30 cellular contexts compared by ENCODE assay signal in the genomic region with DNA sequence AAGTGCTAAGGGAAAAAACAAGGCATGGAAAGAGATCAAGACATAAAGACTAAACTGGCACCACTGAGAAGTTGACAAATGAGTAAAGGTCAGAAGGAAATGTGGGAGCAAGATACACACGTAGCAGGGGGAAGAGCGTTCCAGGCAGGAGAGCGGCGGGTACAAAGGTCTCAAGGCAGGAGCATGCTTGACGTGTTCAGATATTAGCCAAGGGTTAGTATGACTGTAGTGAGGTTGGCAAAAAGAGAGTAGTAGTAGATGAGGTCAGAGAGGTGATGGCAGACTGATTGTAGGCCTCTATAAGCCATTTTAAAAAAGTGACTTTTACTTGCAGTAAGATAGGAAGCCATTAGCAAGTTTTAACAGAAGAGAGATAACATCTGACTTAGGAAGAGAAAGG. TPM values are rescaled to one million over a fixed set of nuclear protein-coding genes. Genes with fewer than 3 reads are reported as not detected.
"Had no signal": no experiment of that assay in that cellular context is flagged by ENCODE, and none has a peak within 500 bp of the region (broad histone marks: within the 10 kb centered on the region; RNA-seq: fewer than 3 reads in every experiment).

No MANE protein-coding gene starts in this region.

- H3K36me3 ChIP-seq: brain microvascular endothelial cell, esophagus squamous epithelium, gastroesophageal sphincter had no signal

- H3K4me1 ChIP-seq: esophagus squamous epithelium, gastroesophageal sphincter had no signal

- ATAC-seq: activated T-cell treated with anti-CD3 and anti-CD28 coated beads, Interleukin-2, amount 50 U/mL, for 72 hours; effector memory CD8-positive, alpha-beta T cell; gastroesophageal sphincter; WTC11 had no signal

- H3K27ac ChIP-seq: brain microvascular endothelial cell, coronary artery, esophagus squamous epithelium, gastroesophageal sphincter, VCaP had no signal

- H3K27me3 ChIP-seq: brain microvascular endothelial cell had no signal

- H3K9me3 ChIP-seq: esophagus squamous epithelium, gastroesophageal sphincter had no signal

- H3K4me3 ChIP-seq: coronary artery, esophagus squamous epithelium, gastroesophageal sphincter had no signal

- DNase-seq: activated CD4-positive, alpha-beta memory T cell treated with anti-CD3 and anti-CD28 coated beads, Interleukin-2, amount 10 ng/mL, durations not matched to agents 7 days and 5 days; activated CD4-positive, alpha-beta T cell treated with anti-CD3 and anti-CD28 coated beads for 1 hour; activated CD4-positive, alpha-beta T cell treated with anti-CD3 and anti-CD28 coated beads for 4 hours; activated CD4-positive, alpha-beta T cell treated with anti-CD3 and anti-CD28 coated beads, Interleukin-2, amount 10 ng/mL, durations not matched to agents 7 days and 5 days; activated CD4-positive, alpha-beta T cell treated with anti-CD3 and anti-CD28 coated beads, Interleukin-2, amount 50 U/mL, for 4 hours; activated CD8-positive, alpha-beta memory T cell treated with anti-CD3 and anti-CD28 coated beads, Interleukin-2, amount 50 U/mL, for 48 hours; activated gamma-delta T cell treated with Interleukin-2 at 50 U/mL for 16 hours; activated naive CD4-positive, alpha-beta T cell treated with anti-CD3 and anti-CD28 coated beads, Interleukin-2, amount 50 U/mL, for 16 hours; activated naive CD4-positive, alpha-beta T cell treated with Interleukin-2 at 50 U/mL for 16 hours; activated T-cell treated with anti-CD3 and anti-CD28 coated beads for 4 hours; activated T-cell treated with anti-CD3 and anti-CD28 coated beads, Interleukin-2, amount 50 U/mL, for 24 hours; activated T-cell treated with anti-CD3 and anti-CD28 coated beads, Interleukin-2, amount 50 U/mL, for 72 hours; amniotic stem cell; anterior cingulate cortex; brain microvascular endothelial cell; effector CD4-positive, alpha-beta T cell; effector memory CD8-positive, alpha-beta T cell; esophagus squamous epithelium; foreskin melanocyte; T-helper 2 cell had no signal

- FAIRE-seq: astrocyte, bronchial epithelial cell, TTC549 had no signal

RNA-seq across cellular contexts. Expression of a gene that starts 9.9 kb away (rescaled TPM):
- total RNA-seq: activated CD4-positive, alpha-beta memory T cell treated with anti-CD3 and anti-CD28 coated beads, Interleukin-2, amount 10 ng/mL, durations not matched to agents 7 days and 5 days; activated CD4-positive, alpha-beta T cell treated with anti-CD3 and anti-CD28 coated beads, Interleukin-2, amount 10 ng/mL, durations not matched to agents 7 days and 5 days; activated T-cell treated with anti-CD3 and anti-CD28 coated beads, Interleukin-2, amount 50 U/mL, for 72 hours; bronchial epithelial cell; fibroblast of lung; glomerular endothelial cell; T-helper 1 cell treated with Interleukin-12 subunit alpha and Interleukin-12 subunit beta and Interleukin-4 antibody, amounts not matched to agents 30 ng/mL and 1 ng/mL, for 36 hours had no signal
- polyA plus RNA-seq: fibroblast of lung had no signal
